19 cellular contexts compared by ENCODE assay signal in the genomic region with DNA sequence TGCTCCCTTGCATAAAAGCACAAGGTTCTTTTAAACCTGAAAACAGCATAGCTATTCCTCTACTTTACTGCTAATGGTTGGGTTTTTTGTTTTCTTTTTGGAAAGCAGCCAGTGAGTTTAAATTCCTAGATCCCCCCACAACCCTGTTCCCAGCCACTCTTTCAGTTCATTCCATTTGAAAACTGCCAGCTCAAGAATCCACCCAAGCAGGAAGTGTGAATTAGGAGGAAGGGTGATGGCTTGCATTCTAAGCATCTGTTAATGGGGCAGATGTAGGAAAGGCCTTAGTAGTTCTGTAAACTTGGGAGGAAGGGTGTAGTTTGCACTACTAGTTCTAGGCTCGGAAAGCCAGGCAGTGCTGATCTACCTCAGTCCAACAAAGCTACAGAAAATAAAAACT.
"Had no signal": no experiment of that assay in that cellular context is flagged by ENCODE, and none has a peak within 500 bp of the region (broad histone marks: within the 10 kb centered on the region; RNA-seq: fewer than 3 reads in every experiment).

No MANE protein-coding gene starts in this region.

- FAIRE-seq: frontal cortex had no signal

- H3K27me3 ChIP-seq: body of pancreas, heart right ventricle had no signal

- H3K4me3 Mint-ChIP-seq: activated CD4-positive, alpha-beta memory T cell treated with anti-CD3 and anti-CD28 coated beads, Interleukin-2, amount 10 ng/mL, durations not matched to agents 7 days and 5 days; activated CD4-positive, alpha-beta T cell treated with anti-CD3 and anti-CD28 coated beads for 36 hours; activated T-cell treated with anti-CD3 and anti-CD28 coated beads, Interleukin-2, amount 50 U/mL, for 24 hours; central memory CD8-positive, alpha-beta T cell; T-helper 17 cell; type B pancreatic cell had no signal

- H3K9me3 Mint-ChIP-seq: activated T-cell treated with anti-CD3 and anti-CD28 coated beads, Interleukin-2, amount 50 U/mL, for 24 hours; central memory CD8-positive, alpha-beta T cell had no signal

- H3K4me3 ChIP-seq: body of pancreas, heart right ventricle, skin epidermis had no signal

- H3K9me3 ChIP-seq: body of pancreas, heart right ventricle had no signal

- H3K27ac ChIP-seq: body of pancreas, heart right ventricle, skin epidermis, WERI-Rb-1 had no signal

- H3K27ac Mint-ChIP-seq: activated CD4-positive, alpha-beta memory T cell treated with anti-CD3 and anti-CD28 coated beads, Interleukin-2, amount 10 ng/mL, durations not matched to agents 7 days and 5 days; activated CD4-positive, alpha-beta T cell treated with anti-CD3 and anti-CD28 coated beads for 36 hours; activated T-cell treated with anti-CD3 and anti-CD28 coated beads, Interleukin-2, amount 50 U/mL, for 24 hours; T-helper 17 cell; type B pancreatic cell had no signal

- H3K36me3 ChIP-seq: heart right ventricle, WERI-Rb-1 had no signal

- H3K27me3 Mint-ChIP-seq: activated CD4-positive, alpha-beta memory T cell treated with anti-CD3 and anti-CD28 coated beads, Interleukin-2, amount 10 ng/mL, durations not matched to agents 7 days and 5 days; activated CD4-positive, alpha-beta T cell treated with anti-CD3 and anti-CD28 coated beads for 36 hours; activated T-cell treated with anti-CD3 and anti-CD28 coated beads, Interleukin-2, amount 50 U/mL, for 24 hours; central memory CD8-positive, alpha-beta T cell; T-helper 17 cell; type B pancreatic cell had no signal

- DNase-seq: activated CD4-positive, alpha-beta memory T cell treated with anti-CD3 and anti-CD28 coated beads, Interleukin-2, amount 10 ng/mL, durations not matched to agents 7 days and 5 days; activated CD4-positive, alpha-beta T cell treated with anti-CD3 and anti-CD28 coated beads for 36 hours; activated naive CD4-positive, alpha-beta T cell treated with anti-CD3 and anti-CD28 coated beads, Interleukin-2, amount 50 U/mL, for 16 hours; activated T-cell treated with anti-CD3 and anti-CD28 coated beads, Interleukin-2, amount 50 U/mL, for 24 hours; body of pancreas; cortex of kidney; effector CD8-positive, alpha-beta T cell; heart right ventricle; islet precursor cell; mammary epithelial cell; stimulated activated CD4-positive, alpha-beta T cell treated with anti-CD3 and anti-CD28 coated beads, Interleukin-4, amount 100 ng/mL, for 24 hours; stimulated activated naive CD4-positive, alpha-beta T cell treated with Interleukin-2 at 50 U/mL for 16 hours; T-helper 17 cell; WERI-Rb-1 had no signal

- H3K4me1 Mint-ChIP-seq: activated CD4-positive, alpha-beta memory T cell treated with anti-CD3 and anti-CD28 coated beads, Interleukin-2, amount 10 ng/mL, durations not matched to agents 7 days and 5 days; activated CD4-positive, alpha-beta T cell treated with anti-CD3 and anti-CD28 coated beads for 36 hours; central memory CD8-positive, alpha-beta T cell had no signal

- ATAC-seq: activated CD4-positive, alpha-beta T cell treated with anti-CD3 and anti-CD28 coated beads for 36 hours; body of pancreas; heart right ventricle; left lobe of liver; T-helper 17 cell had no signal
